ENCODE assay signal across 8 cellular contexts in the genomic region with DNA sequence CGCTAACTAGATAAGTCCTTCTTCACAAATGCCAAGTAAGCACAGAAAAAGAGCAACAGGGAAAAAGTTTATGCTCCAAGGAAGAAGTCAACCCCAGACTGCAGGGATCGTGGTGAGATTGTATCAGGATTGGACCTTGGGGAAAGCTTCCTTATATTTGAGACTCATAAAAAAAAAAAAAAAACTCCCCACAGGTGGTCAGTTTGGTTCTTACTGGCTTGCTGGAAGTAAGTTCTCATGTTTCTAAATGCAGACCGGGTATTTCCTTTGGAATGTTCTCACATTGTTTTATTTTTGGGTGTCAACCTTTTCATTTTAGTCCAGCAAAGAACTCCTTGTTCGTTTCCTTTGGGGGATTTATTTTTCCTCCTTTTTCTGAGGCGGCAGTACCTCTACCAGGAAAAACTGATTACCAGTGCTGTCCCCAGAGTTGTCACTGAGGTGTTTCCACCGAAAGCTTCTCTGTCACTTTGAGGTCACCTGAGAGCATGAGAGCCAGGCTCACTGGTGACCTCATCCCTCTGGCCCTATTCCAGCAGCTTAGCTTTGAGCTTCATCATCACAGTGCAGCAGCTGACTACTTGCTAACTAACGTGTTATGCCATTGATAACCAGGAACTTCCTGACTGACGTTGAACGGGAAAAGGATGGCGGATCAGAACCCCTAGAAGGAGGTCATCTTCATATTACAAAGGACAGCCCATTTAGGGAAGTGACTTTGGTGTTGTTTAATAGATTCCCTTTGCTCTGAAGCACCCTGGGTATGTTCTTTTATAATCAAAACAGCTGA. TPM values are rescaled to one million over a fixed set of nuclear protein-coding genes. Genes with fewer than 3 reads are reported as not detected.
DNase-seq lines count a peak whose midpoint lies in the region; ATAC-seq, FAIRE-seq and TF ChIP-seq lines count a peak whose summit lies in the region.

No MANE protein-coding gene starts in this region.

- TF ChIP-seq RAD21 in SK-N-SH (IDR thresholded peaks at IDR 0.05; ENCODE audit: low read length): no peak

- POLR2A ChIA-PET in SK-N-SH (lab: Yijun Ruan, JAX): interaction anchor here (1.0 kb wide), 1 partner anchor 283 kb away, joined by 3 read pairs; no protein-coding TSS in a partner anchor

- no peaks in the 10 kb centered on the region for H3K36me3 ChIP-seq in SK-N-SH (replicated peaks in 1 of 2; ENCODE audit: control insufficient read depth in 1 of 2, insufficient read depth in 2 of 2, low read length in 1 of 2)
- no peaks in the 10 kb centered on the region for H3K36me3 ChIP-seq in spleen

- peaks cover 3 to 15% of the 10 kb centered on the region in 2 experiments; a peak in 2 of 4 replicates for H3K4me1 ChIP-seq in SK-N-SH (ENCODE audit: control insufficient read depth in 1 of 2, insufficient read depth in 2 of 2, low read depth in 1 of 2, low read length in 1 of 2)
- no peaks in the 10 kb centered on the region for H3K4me1 ChIP-seq in spleen

- no peaks in the 10 kb centered on the region for H3K79me2 ChIP-seq in SK-N-SH (ENCODE audit: insufficient read depth)

- 32% methylated on average over 10 of the region's 10 CpGs for WGBS in SK-N-SH (ENCODE audit: low lambda C conversion rate)
- 40 to 49% (median 45%) methylated on average over 10 of the region's 10 CpGs for WGBS in spleen, 5 donors

- DNase-seq in GM12892 (ENCODE audit: insufficient read length) (no peak), SK-N-SH (peak; percentile 15), Right ventricle myocardium inferior (ENCODE audit: missing footprints) (no peak), spleen (no peak)

- no peaks in the 10 kb centered on the region for H4K20me1 ChIP-seq in SK-N-SH (ENCODE audit: insufficient read depth)

- no peak overlapping the region for H3K4me3 ChIP-seq in SK-N-SH (ENCODE audit: low read depth in 2 of 2, low read length in 1 of 2)
- H3K4me3 ChIP-seq in spleen: no peak overlapping the region

- H3F3A ChIP-seq in SK-N-SH (replicated peaks; ENCODE audit: insufficient read depth): peaks cover 8% of the 10 kb centered on the region

- CTCF ChIA-PET in SK-N-SH (lab: Yijun Ruan, JAX): interaction anchor here (0.9 to 1.0 kb wide), 2 partner anchors 8 to 63 kb away, joined by 3 read pairs; no protein-coding TSS in a partner anchor

- H3K4me2 ChIP-seq in SK-N-SH: peak overlapping the region; percentile 17

- peak overlapping the region; percentile 18; the same call in 1 of the 2 replicates for H3K9ac ChIP-seq in SK-N-SH

- peak overlapping the region; percentile 64; the same call in 1 of the 2 replicates for H2AFZ ChIP-seq in SK-N-SH (ENCODE audit: low read depth)

- H3K9me2 ChIP-seq in SK-N-SH: no peaks in the 10 kb centered on the region

- peak; percentile 17 for FAIRE-seq in GM12892 (lab: Jason Lieb, UNC)

- intact Hi-C loops in Right ventricle myocardium inferior (cut with DNase I) (no loop called here), spleen (cut with DNase I; ENCODE audit: low total_unique reads) (no loop called here)

- no peak for TF ChIP-seq EP300 in SK-N-SH (IDR thresholded peaks at IDR 0.05; ENCODE audit: borderline replicate concordance in 1 of 2, low read depth in 1 of 2, low read length in 1 of 2)

- TF ChIP-seq POLR2A in GM12892 (IDR thresholded peaks at IDR 0.05; ENCODE audit: low read depth, low read length) (no peak), spleen (IDR thresholded peaks at IDR 0.05) (no peak)

- ATAC-seq in HG03565 (IDR thresholded peaks at IDR 0.05; ENCODE audit: unreplicated experiment): peak; percentile 77
- peak; percentile 78 for ATAC-seq in Right ventricle myocardium inferior
- no peak for ATAC-seq in HG03439 (IDR thresholded peaks at IDR 0.05; ENCODE audit: unreplicated experiment)
- ATAC-seq in GM19328 (IDR thresholded peaks at IDR 0.05; ENCODE audit: unreplicated experiment): no peak
- ATAC-seq in HG02623 (IDR thresholded peaks at IDR 0.05; ENCODE audit: unreplicated experiment): no peak

- H3K9me3 ChIP-seq in SK-N-SH: no peaks in the 10 kb centered on the region
- H3K9me3 ChIP-seq in spleen: no peaks in the 10 kb centered on the region

- H3K27me3 ChIP-seq in SK-N-SH (ENCODE audit: insufficient read depth) (no peaks in the 10 kb centered on the region), spleen (replicated peaks in 1 of 7) (no peaks in the 10 kb centered on the region)

- H3K27ac ChIP-seq in SK-N-SH (ENCODE audit: low read depth in 2 of 2, low read length in 1 of 2) (peak overlapping the region; percentile 45 to 69; a peak in 3 of 4 replicates), spleen (peak overlapping the region in 5 of 8 donors; percentile 9 to 62 (median 36))

- no peak for TF ChIP-seq CTCF in SK-N-SH (IDR thresholded peaks at IDR 0.05)
- no peak for TF ChIP-seq CTCF in spleen (IDR thresholded peaks at IDR 0.05 in 8 of 11, conservative IDR thresholded peaks at IDR 0.05 in 3 of 11)

TF ChIP-seq in SK-N-SH, 30 proteins besides CTCF, POLR2A, EP300 and RAD21:
- TF ChIP-seq RCOR1 (IDR thresholded peaks at IDR 0.05; ENCODE audit: low read length) (no peak), TCF12 (IDR thresholded peaks at IDR 0.05) (peak; percentile 63), RXRA (IDR thresholded peaks at IDR 0.05; ENCODE audit: borderline replicate concordance, low read depth) (peak; percentile 64; the same call in 1 of the 2 replicates), SMC3 (IDR thresholded peaks at IDR 0.05; ENCODE audit: low read depth, low read length) (no peak), NFIC (IDR thresholded peaks at IDR 0.05; ENCODE audit: borderline replicate concordance) (peak; percentile 87), JUND (IDR thresholded peaks at IDR 0.05) (peak; percentile 43), FOSL2 (IDR thresholded peaks at IDR 0.05; ENCODE audit: borderline replicate concordance, low read depth) (peak; percentile 57; the same call in 1 of the 2 replicates)
- TF ChIP-seq, protein P1, sequence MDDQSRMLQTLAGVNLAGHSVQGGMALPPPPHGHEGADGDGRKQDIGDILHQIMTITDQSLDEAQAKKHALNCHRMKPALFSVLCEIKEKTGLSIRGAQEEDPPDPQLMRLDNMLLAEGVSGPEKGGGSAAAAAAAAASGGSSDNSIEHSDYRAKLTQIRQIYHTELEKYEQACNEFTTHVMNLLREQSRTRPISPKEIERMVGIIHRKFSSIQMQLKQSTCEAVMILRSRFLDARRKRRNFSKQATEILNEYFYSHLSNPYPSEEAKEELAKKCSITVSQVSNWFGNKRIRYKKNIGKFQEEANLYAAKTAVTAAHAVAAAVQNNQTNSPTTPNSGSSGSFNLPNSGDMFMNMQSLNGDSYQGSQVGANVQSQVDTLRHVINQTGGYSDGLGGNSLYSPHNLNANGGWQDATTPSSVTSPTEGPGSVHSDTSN (IDR thresholded peaks at IDR 0.05): peak; percentile 55; the same call in 1 of the 2 replicates
- TF ChIP-seq, protein P2, sequence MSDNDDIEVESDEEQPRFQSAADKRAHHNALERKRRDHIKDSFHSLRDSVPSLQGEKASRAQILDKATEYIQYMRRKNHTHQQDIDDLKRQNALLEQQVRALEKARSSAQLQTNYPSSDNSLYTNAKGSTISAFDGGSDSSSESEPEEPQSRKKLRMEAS (IDR thresholded peaks at IDR 0.05; ENCODE audit: low read depth): peak; percentile 50; the same call in 1 of the 2 replicates
TF ChIP-seq in SK-N-SH: peak in this region for 7.

RNA-seq across cellular contexts. Expression of a gene that starts 16.8 kb away (rescaled TPM):
- polyA plus RNA-seq in GM12892 (2012; ENCODE audit: missing spikeins): 0.15 TPM
- polyA plus RNA-seq in SK-N-SH (2012; rRNA removed) (43.8 and 60.4 TPM in 2 replicates), spleen (1 to 10 TPM; 1.0 to 2.1 (median 1.5) TPM)
- polyA plus RNA-seq in SK-N-SH (2012; cell fraction: cytosol; rRNA removed): 52.8 and 56.2 TPM in 2 replicates
- 38.6 and 73.5 TPM in 2 replicates for polyA plus RNA-seq in SK-N-SH (2012; cell fraction: nucleus; rRNA removed)
- total RNA-seq in Right ventricle myocardium inferior (5.0 TPM), spleen (10 to 100 TPM in 6 of 7 donors, 1 to 10 TPM in 1; 5.1 to 22.0 (median 14.5) TPM)

Comparison
In these comparisons a context has a peak if more than half of its experiments do, and no peak if none do; other contexts are left out.
1. ATAC-seq: peak in HG03565 (single experiment) and Right ventricle myocardium inferior (single experiment); none in HG03439 (single experiment), GM19328 (single experiment) and HG02623 (single experiment).